Comparison of ENCODE assay signal across 19 cellular contexts in genomic region chr18:22098563-22098989, GRCh38.
DNase-seq lines count a peak whose midpoint lies in the region; ATAC-seq and TF ChIP-seq lines count a peak whose summit lies in the region.
"Had no signal": no experiment of that assay in that cellular context is flagged by ENCODE, and none has a peak within 500 bp of the region (broad histone marks: within the 10 kb centered on the region; RNA-seq: fewer than 3 reads in every experiment).

No MANE protein-coding gene starts in this region.

- H3K9me3 ChIP-seq in left ventricle myocardium inferior (replicated peaks) (no peaks in the 10 kb centered on the region), lung (ENCODE audit: control insufficient read depth in 2 of 2, insufficient read depth in 1 of 2, low read length in 1 of 2) (no peaks in the 10 kb centered on the region), stomach (no peaks in the 10 kb centered on the region)
- H3K9me3 ChIP-seq: heart right ventricle, sigmoid colon had no signal

- intact Hi-C loops in left cardiac atrium (cut with DNase I): no loop called here
- intact Hi-C loops in left ventricle myocardium inferior (cut with micrococcal nuclease): no loop called here
- intact Hi-C loops in stomach (cut with DNase I; ENCODE audit: low total_unique reads): no loop called here

- TF ChIP-seq CTCF in left ventricle myocardium inferior (IDR thresholded peaks at IDR 0.05; ENCODE audit: borderline replicate concordance) (no peak), choroid plexus epithelial cell (conservative IDR thresholded peaks at IDR 0.05; ENCODE audit: low read depth, low read length) (no peak), lung (IDR thresholded peaks at IDR 0.05; ENCODE audit: control extremely low read depth, extremely low read depth) (no peak), foreskin keratinocyte (conservative IDR thresholded peaks at IDR 0.05) (no peak), stomach (IDR thresholded peaks at IDR 0.05) (no peak)

- ATAC-seq in left cardiac atrium (peak; percentile 30 to 44), lung (ENCODE audit: insufficient read depth, low FRiP score) (peak; percentile 63), foreskin keratinocyte (no peak)

- no peak overlapping the region for H3K4me3 ChIP-seq in left ventricle myocardium inferior
- no peak overlapping the region for H3K4me3 ChIP-seq in choroid plexus epithelial cell (ENCODE audit: low read depth, low read length)
- H3K4me3 ChIP-seq in lung: no peak overlapping the region
- H3K4me3 ChIP-seq in stomach: no peak overlapping the region
- H3K4me3 ChIP-seq: heart right ventricle, sigmoid colon had no signal

- H3K36me3 ChIP-seq in left ventricle myocardium inferior (no peaks in the 10 kb centered on the region), lung (ENCODE audit: control insufficient read depth in 2 of 2, insufficient read depth in 2 of 2, low read length in 2 of 2) (no peaks in the 10 kb centered on the region), stomach (no peaks in the 10 kb centered on the region)
- H3K36me3 ChIP-seq: heart right ventricle, sigmoid colon had no signal

- H3K27me3 ChIP-seq in left ventricle myocardium inferior (ENCODE audit: low read depth) (peaks cover 20% of the 10 kb centered on the region), lung (ENCODE audit: control insufficient read depth, insufficient read depth) (no peaks in the 10 kb centered on the region), foreskin keratinocyte (peaks cover 11% of the 10 kb centered on the region), stomach (no peaks in the 10 kb centered on the region)
- H3K27me3 ChIP-seq: sigmoid colon had no signal

- WGBS in lung, 2 donors: 30 to 39% methylated on average over 3 of the region's 3 CpGs
- WGBS in stomach, 5 donors: 2 to 16% (median 10%) methylated on average over 3 of the region's 3 CpGs

- DNase-seq in left cardiac atrium (no peak), left ventricle myocardium inferior (no peak), choroid plexus epithelial cell (ENCODE audit: low read depth) (peak; percentile 56), lung (ENCODE audit: low spot score) (no peak), GM19238 (ENCODE audit: insufficient read length, low spot score) (no peak), foreskin keratinocyte (no peak), stomach (no peak), epidermal melanocyte (ENCODE audit: insufficient read length, low spot score) (no peak)
- DNase-seq: activated CD4-positive, alpha-beta memory T cell treated with anti-CD3 and anti-CD28 coated beads for 36 hours; activated CD4-positive, CD25-positive, alpha-beta regulatory T cell; activated CD8-positive, alpha-beta memory T cell treated with anti-CD3 and anti-CD28 coated beads, Interleukin-2, amount 50 U/mL, for 48 hours; activated naive CD8-positive, alpha-beta T cell treated with anti-CD3 and anti-CD28 coated beads for 36 hours; heart right ventricle; NCI-H1092 treated with DMSO at 0.1 percent for 48 hours; NCI-H2029; NCI-H226; nephron progenitor cell; sigmoid colon had no signal

- no peak for TF ChIP-seq POLR2A in stomach (IDR thresholded peaks at IDR 0.05)

- no peak for TF ChIP-seq EP300 in stomach (IDR thresholded peaks at IDR 0.05)

- no peak overlapping the region for H3K27ac ChIP-seq in left ventricle myocardium inferior (replicated peaks)
- H3K27ac ChIP-seq in lung (ENCODE audit: low read depth in 1 of 2, low read length in 1 of 2): no peak overlapping the region
- no peak overlapping the region for H3K27ac ChIP-seq in foreskin keratinocyte
- H3K27ac ChIP-seq in stomach: peak overlapping the region in 1 of 5 donors; percentile 48
- H3K27ac ChIP-seq: epithelial cell of prostate, heart right ventricle, sigmoid colon had no signal

- H3K4me1 ChIP-seq in left ventricle myocardium inferior (peaks cover 16% of the 10 kb centered on the region), lung (ENCODE audit: control insufficient read depth in 2 of 2, insufficient read depth in 2 of 2, low read length in 2 of 2) (peaks cover 0 to under 1% of the 10 kb centered on the region in 2 donors), foreskin keratinocyte (no peaks in the 10 kb centered on the region), stomach (peaks cover 6 to 27% (median 14%) of the 10 kb centered on the region in 4 donors)
- H3K4me1 ChIP-seq: sigmoid colon had no signal
